15 cellular contexts compared by ENCODE assay signal in genomic region chr12:44654641-44655625, GRCh38.
DNase-seq lines count a peak whose midpoint lies in the region; ATAC-seq and TF ChIP-seq lines count a peak whose summit lies in the region.
"Had no signal": no experiment of that assay in that cellular context is flagged by ENCODE, and none has a peak within 500 bp of the region (broad histone marks: within the 10 kb centered on the region; RNA-seq: fewer than 3 reads in every experiment).

No MANE protein-coding gene starts in this region.

- no peak overlapping the region for H3K4me3 ChIP-seq in smooth muscle cell
- H3K4me3 ChIP-seq: K562, left ventricle myocardium inferior had no signal

- DNase-seq in NCI-H1105 treated with DMSO at 0.1 percent for 48 hours (lab: John Stamatoyannopoulos, UW), result peak; percentile 67
- DNase-seq in NCI-H526 (lab: John Stamatoyannopoulos, UW), result peak; percentile 43 to 66
- DNase-seq in glutamatergic neuron, result peak; percentile 20
- DNase-seq in smooth muscle cell (lab: John Stamatoyannopoulos, UW; ENCODE audit: unreplicated experiment), result no peak
- DNase-seq in KBM-7, result no peak
- DNase-seq in SHP77 (lab: John Stamatoyannopoulos, UW), result no peak
- DNase-seq: activated CD4-positive, alpha-beta memory T cell treated with anti-CD3 and anti-CD28 coated beads for 36 hours; activated naive CD4-positive, alpha-beta T cell treated with anti-CD3 and anti-CD28 coated beads for 36 hours; foreskin melanocyte; left ventricle myocardium inferior; NCI-H510A treated with DMSO at 0.1 percent for 48 hours; stimulated activated naive B cell treated with anti-CD40 and anti-IgM and Interleukin-4, amounts not matched to agents 10 μg/mL and 1 μg/mL and 100 μg/mL, for 72 hours; T-helper 1 cell had no signal

- H3K9me3 ChIP-seq in smooth muscle cell (replicated peaks; ENCODE audit: low read depth), result no peaks in the 10 kb centered on the region
- H3K9me3 ChIP-seq: left ventricle myocardium inferior had no signal

- peaks cover 14% of the 10 kb centered on the region for H3K4me1 ChIP-seq in smooth muscle cell (ENCODE audit: low read depth)
- H3K4me1 ChIP-seq: left ventricle myocardium inferior had no signal

- no peak overlapping the region for H3K9ac ChIP-seq in smooth muscle cell (ENCODE audit: low read depth)

- H4K20me1 ChIP-seq in smooth muscle cell (ENCODE audit: low read depth), result no peaks in the 10 kb centered on the region

- no peak overlapping the region for H3K4me2 ChIP-seq in smooth muscle cell

- H3K9me3 Mint-ChIP-seq in glutamatergic neuron (ENCODE audit: unreplicated experiment), result peaks cover 7% of the 10 kb centered on the region
- H3K9me3 Mint-ChIP-seq: activated naive CD4-positive, alpha-beta T cell treated with anti-CD3 and anti-CD28 coated beads for 36 hours had no signal

- no peaks in the 10 kb centered on the region for H3K36me3 ChIP-seq in smooth muscle cell (ENCODE audit: low read depth)
- H3K36me3 ChIP-seq: left ventricle myocardium inferior had no signal

- 38% methylated on average over 12 of the region's 12 CpGs for WGBS in smooth muscle cell (ENCODE audit: low lambda C conversion rate)

- peak overlapping the region; percentile 81 for H3K27ac Mint-ChIP-seq in glutamatergic neuron (ENCODE audit: unreplicated experiment)
- H3K27ac Mint-ChIP-seq: activated CD4-positive, alpha-beta memory T cell treated with anti-CD3 and anti-CD28 coated beads for 36 hours; activated naive CD4-positive, alpha-beta T cell treated with anti-CD3 and anti-CD28 coated beads for 36 hours; stimulated activated naive B cell treated with anti-CD40 and anti-IgM and Interleukin-4, amounts not matched to agents 10 μg/mL and 1 μg/mL and 100 μg/mL, for 72 hours had no signal

- ATAC-seq in HG03457 (IDR thresholded peaks at IDR 0.05; ENCODE audit: unreplicated experiment), result no peak
- ATAC-seq: K562; stimulated activated naive B cell treated with anti-CD40 and anti-IgM and Interleukin-4, amounts not matched to agents 10 μg/mL and 1 μg/mL and 100 μg/mL, for 72 hours had no signal

- peak overlapping the region; percentile 36 for H3K4me3 Mint-ChIP-seq in glutamatergic neuron (ENCODE audit: unreplicated experiment)
- H3K4me3 Mint-ChIP-seq: activated CD4-positive, alpha-beta memory T cell treated with anti-CD3 and anti-CD28 coated beads for 36 hours; activated naive CD4-positive, alpha-beta T cell treated with anti-CD3 and anti-CD28 coated beads for 36 hours; stimulated activated naive B cell treated with anti-CD40 and anti-IgM and Interleukin-4, amounts not matched to agents 10 μg/mL and 1 μg/mL and 100 μg/mL, for 72 hours had no signal

- no peak for TF ChIP-seq CTCF in glutamatergic neuron (IDR thresholded peaks at IDR 0.05; ENCODE audit: partially characterized antibody, unreplicated experiment)
- TF ChIP-seq CTCF in smooth muscle cell (IDR thresholded peaks at IDR 0.05; ENCODE audit: borderline replicate concordance, insufficient read depth, poor library complexity, severe bottlenecking), result no peak

- no peaks in the 10 kb centered on the region for H3K27me3 Mint-ChIP-seq in glutamatergic neuron (ENCODE audit: unreplicated experiment)
- H3K27me3 Mint-ChIP-seq: activated CD4-positive, alpha-beta memory T cell treated with anti-CD3 and anti-CD28 coated beads for 36 hours; stimulated activated naive B cell treated with anti-CD40 and anti-IgM and Interleukin-4, amounts not matched to agents 10 μg/mL and 1 μg/mL and 100 μg/mL, for 72 hours had no signal

- H3K36me3 Mint-ChIP-seq in glutamatergic neuron (ENCODE audit: unreplicated experiment), result no peaks in the 10 kb centered on the region
- H3K36me3 Mint-ChIP-seq: stimulated activated naive B cell treated with anti-CD40 and anti-IgM and Interleukin-4, amounts not matched to agents 10 μg/mL and 1 μg/mL and 100 μg/mL, for 72 hours had no signal

- H3K4me1 Mint-ChIP-seq in glutamatergic neuron (ENCODE audit: low read depth, unreplicated experiment), result peaks cover 34% of the 10 kb centered on the region
- H3K4me1 Mint-ChIP-seq: stimulated activated naive B cell treated with anti-CD40 and anti-IgM and Interleukin-4, amounts not matched to agents 10 μg/mL and 1 μg/mL and 100 μg/mL, for 72 hours had no signal

- peak overlapping the region; percentile 8 for H2AFZ ChIP-seq in smooth muscle cell (ENCODE audit: low read depth)

- H3K27ac ChIP-seq in smooth muscle cell (ENCODE audit: low read depth), result no peak overlapping the region
- H3K27ac ChIP-seq: left ventricle myocardium inferior had no signal

- H3K79me2 ChIP-seq in smooth muscle cell (ENCODE audit: low read depth), result no peaks in the 10 kb centered on the region

- H3K27me3 ChIP-seq in smooth muscle cell (ENCODE audit: low read depth), result no peaks in the 10 kb centered on the region

- no peaks in the 10 kb centered on the region for H3F3A ChIP-seq in smooth muscle cell (ENCODE audit: low read depth)

- in situ Hi-C loops in KBM-7 (cut with MboI; ENCODE audit: low pct_unique_long_range_greater_than_20kb, low sequenced_read_pairs), result no loop called here

Comparison
In these comparisons a context has a peak if more than half of its experiments do, and no peak if none do; other contexts are left out.
1. DNase-seq: peak in NCI-H1105 treated with DMSO at 0.1 percent for 48 hours (single experiment), NCI-H526 (2 of 2) and glutamatergic neuron (single experiment); none in smooth muscle cell (single experiment), KBM-7 (single experiment) and SHP77 (0 of 2).